ENCODE assay signal across 18 cellular contexts in genomic region chr2:233115761-233116160, GRCh38. TPM values are rescaled to one million over a fixed set of nuclear protein-coding genes. Genes with fewer than 3 reads are reported as not detected.
DNase-seq lines count a peak whose midpoint lies in the region; ATAC-seq and TF ChIP-seq lines count a peak whose summit lies in the region.
"Had no signal": no experiment of that assay in that cellular context is flagged by ENCODE, and none has a peak within 500 bp of the region (broad histone marks: within the 10 kb centered on the region; RNA-seq: fewer than 3 reads in every experiment).

No MANE protein-coding gene starts in this region.

- H3K36me3 Mint-ChIP-seq in activated CD8-positive, alpha-beta memory T cell treated with anti-CD3 and anti-CD28 coated beads, Interleukin-2, amount 10 ng/mL, durations not matched to agents 7 days and 5 days = peaks cover 25% of the 10 kb centered on the region
- H3K36me3 Mint-ChIP-seq in stimulated activated memory B cell treated with anti-CD40 and anti-IgM and Interleukin-4, amounts not matched to agents 10 μg/mL and 1 μg/mL and 100 μg/mL, for 72 hours = peaks cover 67% of the 10 kb centered on the region

- no peaks in the 10 kb centered on the region for H3K9me3 Mint-ChIP-seq in activated CD8-positive, alpha-beta memory T cell treated with anti-CD3 and anti-CD28 coated beads, Interleukin-2, amount 10 ng/mL, durations not matched to agents 7 days and 5 days (ENCODE audit: low read depth)
- no peaks in the 10 kb centered on the region for H3K9me3 Mint-ChIP-seq in stimulated activated memory B cell treated with anti-CD40 and anti-IgM and Interleukin-4, amounts not matched to agents 10 μg/mL and 1 μg/mL and 100 μg/mL, for 72 hours
- H3K9me3 Mint-ChIP-seq: neural crest cell; stimulated activated naive CD8-positive, alpha-beta T cell treated with anti-CD3 and anti-CD28 coated beads, Interleukin-15, Interleukin-2, amounts not matched to agents 100 ng/mL and 50 ng/mL, for 24 hours had no signal

- TF ChIP-seq CTCF in astrocyte of the cerebellum (IDR thresholded peaks at IDR 0.05; ENCODE audit: low read depth, low read length, missing control alignments) (no peak), foreskin fibroblast (IDR thresholded peaks at IDR 0.05; ENCODE audit: low read depth, low read length) (no peak)

- CTCF ChIA-PET in activated CD8-positive, alpha-beta memory T cell treated with anti-CD3 and anti-CD28 coated beads, Interleukin-2, amount 10 ng/mL, durations not matched to agents 7 days and 5 days (lab: Charles Lee) = interaction anchor here (1.0 kb wide), 1 partner anchor 27 kb away, joined by 3 read pairs; no protein-coding TSS in a partner anchor

- H3K4me3 ChIP-seq in astrocyte of the cerebellum (ENCODE audit: low read depth, low read length) = no peak overlapping the region
- no peak overlapping the region for H3K4me3 ChIP-seq in foreskin fibroblast (ENCODE audit: low read depth in 1 of 2, low read length in 2 of 2)
- H3K4me3 ChIP-seq: A549, ascending aorta, heart right ventricle, upper lobe of right lung had no signal

- H3K4me3 Mint-ChIP-seq in activated CD8-positive, alpha-beta memory T cell treated with anti-CD3 and anti-CD28 coated beads, Interleukin-2, amount 10 ng/mL, durations not matched to agents 7 days and 5 days = no peak overlapping the region
- H3K4me3 Mint-ChIP-seq in stimulated activated memory B cell treated with anti-CD40 and anti-IgM and Interleukin-4, amounts not matched to agents 10 μg/mL and 1 μg/mL and 100 μg/mL, for 72 hours = peak overlapping the region; percentile 31
- H3K4me3 Mint-ChIP-seq: neural crest cell; stimulated activated naive CD8-positive, alpha-beta T cell treated with anti-CD3 and anti-CD28 coated beads, Interleukin-15, Interleukin-2, amounts not matched to agents 100 ng/mL and 50 ng/mL, for 24 hours had no signal

- in situ Hi-C loops in astrocyte of the cerebellum (cut with HindIII; ENCODE audit: low sequenced_read_pairs) = no loop called here

- peak overlapping the region; percentile 40 for H3K27ac Mint-ChIP-seq in activated CD8-positive, alpha-beta memory T cell treated with anti-CD3 and anti-CD28 coated beads, Interleukin-2, amount 10 ng/mL, durations not matched to agents 7 days and 5 days
- peak overlapping the region; percentile 79 for H3K27ac Mint-ChIP-seq in stimulated activated memory B cell treated with anti-CD40 and anti-IgM and Interleukin-4, amounts not matched to agents 10 μg/mL and 1 μg/mL and 100 μg/mL, for 72 hours

- no peaks in the 10 kb centered on the region for H3K27me3 Mint-ChIP-seq in activated CD8-positive, alpha-beta memory T cell treated with anti-CD3 and anti-CD28 coated beads, Interleukin-2, amount 10 ng/mL, durations not matched to agents 7 days and 5 days
- no peaks in the 10 kb centered on the region for H3K27me3 Mint-ChIP-seq in stimulated activated memory B cell treated with anti-CD40 and anti-IgM and Interleukin-4, amounts not matched to agents 10 μg/mL and 1 μg/mL and 100 μg/mL, for 72 hours
- H3K27me3 Mint-ChIP-seq: stimulated activated naive CD8-positive, alpha-beta T cell treated with anti-CD3 and anti-CD28 coated beads, Interleukin-15, Interleukin-2, amounts not matched to agents 100 ng/mL and 50 ng/mL, for 24 hours had no signal

- ATAC-seq in activated CD8-positive, alpha-beta memory T cell treated with anti-CD3 and anti-CD28 coated beads, Interleukin-2, amount 10 ng/mL, durations not matched to agents 7 days and 5 days = no peak
- no peak for ATAC-seq in stimulated activated memory B cell treated with anti-CD40 and anti-IgM and Interleukin-4, amounts not matched to agents 10 μg/mL and 1 μg/mL and 100 μg/mL, for 72 hours
- no peak for ATAC-seq in GM19452 (IDR thresholded peaks at IDR 0.05; ENCODE audit: unreplicated experiment)
- ATAC-seq: A549, heart right ventricle, upper lobe of right lung had no signal

- DNase-seq in activated CD8-positive, alpha-beta memory T cell treated with anti-CD3 and anti-CD28 coated beads, Interleukin-2, amount 10 ng/mL, durations not matched to agents 7 days and 5 days = no peak
- DNase-seq in activated CD8-positive, alpha-beta memory T cell treated with anti-CD3 and anti-CD28 coated beads for 24 hours = no peak
- DNase-seq in astrocyte of the cerebellum (ENCODE audit: low read depth) (peak; percentile 11), foreskin fibroblast (peak; percentile 12 to 15), HUDEP-2 (lab: John Stamatoyannopoulos, UW; ENCODE audit: unreplicated experiment in 76 of 76) (no peak), superior temporal gyrus (ENCODE audit: extremely low spot score) (no peak)
- DNase-seq: cortex of kidney, heart right ventricle, MM.1S, NCI-H187, NCI-H446 had no signal

- peaks cover 51% of the 10 kb centered on the region for H3K4me1 Mint-ChIP-seq in activated CD8-positive, alpha-beta memory T cell treated with anti-CD3 and anti-CD28 coated beads, Interleukin-2, amount 10 ng/mL, durations not matched to agents 7 days and 5 days
- peaks cover 84% of the 10 kb centered on the region for H3K4me1 Mint-ChIP-seq in stimulated activated memory B cell treated with anti-CD40 and anti-IgM and Interleukin-4, amounts not matched to agents 10 μg/mL and 1 μg/mL and 100 μg/mL, for 72 hours

RNA-seq across cellular contexts. Expression of gene INPP5D, which starts 55.6 kb away (rescaled TPM):
- total RNA-seq in activated CD8-positive, alpha-beta memory T cell treated with anti-CD3 and anti-CD28 coated beads, Interleukin-2, amount 10 ng/mL, durations not matched to agents 7 days and 5 days = 100 to 1,000 TPM; 140 to 152 TPM

Comparison
In these comparisons a context has a peak if more than half of its experiments do, and no peak if none do; other contexts are left out.
1. DNase-seq: peak in astrocyte of the cerebellum (single experiment) and foreskin fibroblast (2 of 2); none in activated CD8-positive, alpha-beta memory T cell treated with anti-CD3 and anti-CD28 coated beads, Interleukin-2, amount 10 ng/mL, durations not matched to agents 7 days and 5 days (single experiment), activated CD8-positive, alpha-beta memory T cell treated with anti-CD3 and anti-CD28 coated beads for 24 hours (single experiment), HUDEP-2 (0 of 76) and superior temporal gyrus (single experiment).